Comparison of ENCODE assay signal across 8 cellular contexts in the genomic region with DNA sequence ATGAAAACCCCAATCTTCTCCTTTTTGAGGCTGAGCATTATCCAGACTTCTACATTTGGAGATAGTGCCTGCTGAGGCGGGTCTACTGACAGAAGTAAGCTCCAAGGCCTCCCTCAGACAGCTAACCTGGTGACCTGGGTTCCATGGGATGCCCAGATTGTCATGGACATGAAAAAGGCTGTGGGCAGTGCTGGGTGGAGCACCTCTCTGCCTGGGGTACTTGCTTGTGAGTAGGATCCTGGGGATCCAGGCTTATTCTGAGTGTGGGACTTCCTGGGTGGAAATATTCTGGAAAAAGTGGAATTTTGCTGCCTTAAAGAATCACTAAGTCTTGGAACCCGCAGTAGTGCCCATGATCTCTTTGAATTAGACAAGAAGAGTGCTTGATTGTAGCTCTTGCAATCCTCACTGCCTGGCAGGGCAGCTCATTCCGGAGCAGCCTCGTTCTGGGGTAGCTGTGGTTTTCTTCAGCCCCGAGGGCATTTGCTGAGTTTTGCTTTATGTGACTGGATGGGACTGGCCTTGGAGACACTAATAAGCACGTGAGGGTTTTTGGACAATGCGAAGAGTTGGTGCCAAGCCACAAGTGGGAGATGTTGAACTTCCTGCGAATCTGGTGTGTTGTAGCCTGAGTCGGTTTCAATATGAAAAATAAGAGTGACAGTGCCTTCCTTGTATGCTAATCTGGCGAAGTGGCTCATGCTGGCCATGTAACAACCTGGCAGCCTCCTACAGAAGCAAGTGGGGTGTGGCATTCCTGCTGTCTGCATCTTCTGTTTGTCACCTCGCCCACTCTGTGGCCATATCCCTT. TPM values are rescaled to one million over a fixed set of nuclear protein-coding genes. Genes with fewer than 3 reads are reported as not detected.
DNase-seq lines count a peak whose midpoint lies in the region; ATAC-seq, FAIRE-seq and TF ChIP-seq lines count a peak whose summit lies in the region.

No MANE protein-coding gene starts in this region.

- H3K9me3 ChIP-seq in A673 (ENCODE audit: low read depth, low read length, poor library complexity, severe bottlenecking) (no peaks in the 10 kb centered on the region), lower lobe of right lung (no peaks in the 10 kb centered on the region), esophagus squamous epithelium (no peaks in the 10 kb centered on the region)

- POLR2A ChIA-PET in A673 (lab: Charles Lee; ENCODE audit: low non-redundant PET), result no interaction called here

- no peak for FAIRE-seq in HTR-8/SVneo (lab: Jason Lieb, UNC)

- peaks cover 17% of the 10 kb centered on the region for H3K4me1 Mint-ChIP-seq in activated naive CD8-positive, alpha-beta T cell treated with anti-CD3 and anti-CD28 coated beads, Interleukin-2, amount 50 U/mL, for 24 hours

- TF ChIP-seq POLR2A in esophagus squamous epithelium (IDR thresholded peaks at IDR 0.05), result no peak

- ATAC-seq in GM18868 (IDR thresholded peaks at IDR 0.05; ENCODE audit: unreplicated experiment) (peak; percentile 75), lower lobe of right lung (peak; percentile 71 to 84)
- peak; percentile 62 for ATAC-seq in activated naive CD8-positive, alpha-beta T cell treated with anti-CD3 and anti-CD28 coated beads, Interleukin-2, amount 50 U/mL, for 24 hours

- DNase-seq in A673 (ENCODE audit: low spot score) (peak; percentile 43), HTR-8/SVneo (ENCODE audit: insufficient read length, low spot score) (peak; percentile 64), lower lobe of right lung (peak; percentile 70), COLO668 (lab: John Stamatoyannopoulos, UW; ENCODE audit: unreplicated experiment) (no peak), esophagus squamous epithelium (lab: John Stamatoyannopoulos, UW) (no peak)
- peak; percentile 4 for DNase-seq in activated naive CD8-positive, alpha-beta T cell treated with anti-CD3 and anti-CD28 coated beads, Interleukin-2, amount 50 U/mL, for 24 hours
- DNase-seq in activated effector memory CD4-positive, alpha-beta T cell treated with Interleukin-2 at 50 U/mL for 16 hours, result no peak

- H3K4me3 Mint-ChIP-seq in activated naive CD8-positive, alpha-beta T cell treated with anti-CD3 and anti-CD28 coated beads, Interleukin-2, amount 50 U/mL, for 24 hours, result no peak overlapping the region

- WGBS in esophagus squamous epithelium, 2 donors, result 17 to 18% methylated on average over 9 to 10 of the region's 11 CpGs

- H3K36me3 ChIP-seq in A673 (ENCODE audit: insufficient read depth, low read length, poor library complexity, severe bottlenecking), result no peaks in the 10 kb centered on the region
- H3K36me3 ChIP-seq in lower lobe of right lung, result peaks cover 5% of the 10 kb centered on the region
- peaks cover 0 to 9% (median 0%) of the 10 kb centered on the region in 3 donors for H3K36me3 ChIP-seq in esophagus squamous epithelium

- H3K9me3 Mint-ChIP-seq in activated naive CD8-positive, alpha-beta T cell treated with anti-CD3 and anti-CD28 coated beads, Interleukin-2, amount 50 U/mL, for 24 hours, result no peaks in the 10 kb centered on the region

- H3K27me3 Mint-ChIP-seq in activated naive CD8-positive, alpha-beta T cell treated with anti-CD3 and anti-CD28 coated beads, Interleukin-2, amount 50 U/mL, for 24 hours, result peaks cover 8% of the 10 kb centered on the region

- H3K4me3 ChIP-seq in A673 (ENCODE audit: low read depth, low read length, poor library complexity, severe bottlenecking) (no peak overlapping the region), lower lobe of right lung (no peak overlapping the region), esophagus squamous epithelium (no peak overlapping the region)

- no peak for TF ChIP-seq CTCF in A673 (conservative IDR thresholded peaks at IDR 0.05; ENCODE audit: low read depth, low read length)
- TF ChIP-seq CTCF in lower lobe of right lung (IDR thresholded peaks at IDR 0.05), result no peak
- TF ChIP-seq CTCF in esophagus squamous epithelium (IDR thresholded peaks at IDR 0.05), result no peak

- H3K4me1 ChIP-seq in A673 (ENCODE audit: insufficient read depth, low read length, poor library complexity, severe bottlenecking), result no peaks in the 10 kb centered on the region
- peaks cover 16% of the 10 kb centered on the region for H3K4me1 ChIP-seq in lower lobe of right lung
- H3K4me1 ChIP-seq in esophagus squamous epithelium, result peaks cover 0 to 23% (median 6%) of the 10 kb centered on the region in 3 donors

- no peaks in the 10 kb centered on the region for H3K36me3 Mint-ChIP-seq in activated naive CD8-positive, alpha-beta T cell treated with anti-CD3 and anti-CD28 coated beads, Interleukin-2, amount 50 U/mL, for 24 hours (ENCODE audit: low read depth)

- intact Hi-C loops in A673 (cut with micrococcal nuclease; ENCODE audit: unreplicated experiment) (loop anchor here (5.0 to 10.0 kb wide), 2 partner anchors 444 to 1063 kb away; a partner anchor contains a TSS), lower lobe of right lung (cut with DNase I) (no loop called here), esophagus squamous epithelium (cut with DNase I) (loop anchor here (10.0 kb wide), 1 partner anchor 333 kb away; no protein-coding TSS in a partner anchor)

- CTCF ChIA-PET in A673 (lab: Charles Lee), result no interaction called here

- H3K27me3 ChIP-seq in A673 (replicated peaks; ENCODE audit: insufficient read depth, low read depth, low read length, poor library complexity) (no peaks in the 10 kb centered on the region), lower lobe of right lung (ENCODE audit: low read depth) (no peaks in the 10 kb centered on the region), esophagus squamous epithelium (no peaks in the 10 kb centered on the region)

- H3K27ac ChIP-seq in A673 (ENCODE audit: low read depth, low read length, poor library complexity, severe bottlenecking) (no peak overlapping the region), lower lobe of right lung (no peak overlapping the region), esophagus squamous epithelium (peak overlapping the region in 1 of 4 donors; percentile 72)

- no TSS peak for BruUV-seq in A673 (replicated peaks; lab: Mats Ljungman, UMichigan)

- H3K27ac Mint-ChIP-seq in activated naive CD8-positive, alpha-beta T cell treated with anti-CD3 and anti-CD28 coated beads, Interleukin-2, amount 50 U/mL, for 24 hours, result no peak overlapping the region

RNA-seq across cellular contexts. Expression of a gene that starts 28.2 kb away (rescaled TPM):
- total RNA-seq in A673 (2021), result 27.4 and 29.4 TPM in 2 replicates
- total RNA-seq in lower lobe of right lung, result 9.3 TPM
- 10 to 100 TPM in 1 of 4 donors, 1 to 10 TPM in 3; 5.3 to 11.6 (median 8.7) TPM for total RNA-seq in esophagus squamous epithelium

Comparison
In these comparisons a context has a peak if more than half of its experiments do, and no peak if none do; other contexts are left out.
1. DNase-seq: peak in A673 (single experiment), HTR-8/SVneo (single experiment), activated naive CD8-positive, alpha-beta T cell treated with anti-CD3 and anti-CD28 coated beads, Interleukin-2, amount 50 U/mL, for 24 hours (single experiment) and lower lobe of right lung (single experiment); none in COLO668 (single experiment), esophagus squamous epithelium (single experiment) and activated effector memory CD4-positive, alpha-beta T cell treated with Interleukin-2 at 50 U/mL for 16 hours (single experiment).
2. Peak in every context shown above with its lines, with median percentiles within 50 percentile points of each other: ATAC-seq.